Comparison of ENCODE assay signal across 14 cellular contexts in the genomic region with DNA sequence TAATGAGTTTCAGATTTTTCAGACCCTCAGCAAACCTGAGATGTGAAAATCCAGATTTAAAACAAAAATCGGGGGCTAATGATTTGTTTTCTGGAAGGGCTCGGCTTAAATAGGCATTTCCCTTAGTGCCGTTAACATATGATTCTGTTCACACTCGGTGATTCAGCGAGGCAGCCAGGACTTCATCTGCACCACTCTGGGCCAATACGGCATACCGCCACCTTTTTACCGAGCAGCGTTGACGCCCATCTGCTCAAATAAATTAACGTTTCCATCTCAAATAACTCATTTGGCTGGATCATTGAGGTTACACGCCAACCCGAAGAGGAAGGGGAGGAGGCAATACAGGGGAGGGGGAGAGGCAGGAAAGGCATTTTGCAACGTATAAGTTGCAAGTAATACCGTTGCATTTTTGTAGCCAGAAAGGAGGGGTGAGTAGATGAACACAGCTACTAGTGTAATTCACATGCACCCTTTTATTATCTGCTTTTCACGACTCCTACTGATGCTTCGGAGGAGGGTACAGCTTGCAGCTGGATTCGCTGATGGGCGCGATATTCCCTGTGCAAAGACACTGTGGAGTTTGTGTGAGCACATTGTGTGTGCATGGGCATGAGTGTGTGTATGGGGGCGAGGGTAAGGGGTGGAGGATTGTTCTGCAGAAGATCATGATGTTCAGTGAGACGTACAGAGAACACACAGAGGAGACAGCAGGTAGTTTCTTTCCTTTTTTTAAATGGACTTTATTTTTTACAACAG. TPM values are rescaled to one million over a fixed set of nuclear protein-coding genes. Genes with fewer than 3 reads are reported as not detected.
DNase-seq lines count a peak whose midpoint lies in the region; ATAC-seq and TF ChIP-seq lines count a peak whose summit lies in the region.
"Had no signal": no experiment of that assay in that cellular context is flagged by ENCODE, and none has a peak within 500 bp of the region (broad histone marks: within the 10 kb centered on the region; RNA-seq: fewer than 3 reads in every experiment).

No MANE protein-coding gene starts in this region.

- no peaks in the 10 kb centered on the region for H3K36me3 ChIP-seq in GM23248 (ENCODE audit: low read depth)
- no peaks in the 10 kb centered on the region for H3K36me3 ChIP-seq in left lung
- H3K36me3 ChIP-seq in esophagus muscularis mucosa = no peaks in the 10 kb centered on the region
- no peaks in the 10 kb centered on the region for H3K36me3 ChIP-seq in right lobe of liver

- ATAC-seq in WTC11 (no peak), left lung (peak; percentile 38), right lobe of liver (no peak)
- no peak for ATAC-seq in activated CD8-positive, alpha-beta T cell treated with anti-CD3 and anti-CD28 coated beads, Interleukin-2, amount 10 ng/mL, durations not matched to agents 7 days and 5 days
- ATAC-seq: mucosa of descending colon; stimulated activated naive CD8-positive, alpha-beta T cell treated with anti-CD3 and anti-CD28 coated beads, Interleukin-15, amount 100 ng/mL, for 72 hours had no signal

- H3K9me3 ChIP-seq in AG04450 (ENCODE audit: control insufficient read depth, insufficient read depth, low read length) (no peaks in the 10 kb centered on the region; the same call in 1 of the 2 replicates), GM23248 (ENCODE audit: low read depth) (no peaks in the 10 kb centered on the region), left lung (no peaks in the 10 kb centered on the region), esophagus muscularis mucosa (no peaks in the 10 kb centered on the region), right lobe of liver (no peaks in the 10 kb centered on the region)
- H3K9me3 ChIP-seq: mucosa of descending colon had no signal

- peaks cover 14% of the 10 kb centered on the region for H3K9me3 Mint-ChIP-seq in WTC11
- no peaks in the 10 kb centered on the region for H3K9me3 Mint-ChIP-seq in activated CD8-positive, alpha-beta T cell treated with anti-CD3 and anti-CD28 coated beads, Interleukin-2, amount 10 ng/mL, durations not matched to agents 7 days and 5 days (ENCODE audit: insufficient read depth)
- H3K9me3 Mint-ChIP-seq: activated T-helper 2 cell treated with anti-CD3 and anti-CD28 coated beads, Interferon-gamma antibody, Interleukin-2, Interleukin-4, amounts not matched to agents 10 μg/mL and 5 μg/mL and 100 μg/mL, durations not matched to agents 14 hours and 24 hours and 36 hours; stimulated activated naive CD8-positive, alpha-beta T cell treated with anti-CD3 and anti-CD28 coated beads, Interleukin-15, amount 100 ng/mL, for 72 hours had no signal

- intact Hi-C loops in left lung (cut with DNase I) = loop anchor here in 1 of 2 donors (10.0 kb wide), 1 partner anchor 460 kb away; no protein-coding TSS in a partner anchor
- intact Hi-C loops in esophagus muscularis mucosa (cut with DNase I) = loop anchor here (5.0 kb wide), 2 partner anchors 593 to 608 kb away; no protein-coding TSS in a partner anchor
- intact Hi-C loops in right lobe of liver (cut with DNase I) = loop anchor here in 1 of 2 donors (10.0 kb wide), 1 partner anchor 610 kb away; no protein-coding TSS in a partner anchor

- whole genome bisulfite sequencing in GM23248 (ENCODE audit: low coverage in 1 of 2, low lambda C conversion rate in 2 of 2, missing lambda C conversion rate in 2 of 2), 2 experiments = 5% methylated on average over 22 of the region's 22 CpGs
- WGBS in esophagus muscularis mucosa = 89% methylated on average over 22 of the region's 22 CpGs
- WGBS in right lobe of liver (ENCODE audit: insufficient coverage, low coverage, low lambda C conversion rate, missing lambda C conversion rate) = 78% methylated on average over 21 of the region's 22 CpGs

- DNase-seq in AG04450 (ENCODE audit: low read depth, low spot score) = no peak
- DNase-seq in GM23248 = peak; percentile 84
- no peak for DNase-seq in WTC11 (ENCODE audit: low spot score)
- no peak for DNase-seq in left lung
- no peak for DNase-seq in esophagus muscularis mucosa (ENCODE audit: extremely low spot score)
- DNase-seq in iPS-NIHi7 (ENCODE audit: extremely low spot score) = no peak
- no peak for DNase-seq in right lobe of liver
- no peak for DNase-seq in activated CD8-positive, alpha-beta T cell treated with anti-CD3 and anti-CD28 coated beads, Interleukin-2, amount 10 ng/mL, durations not matched to agents 7 days and 5 days
- DNase-seq: activated CD4-positive, alpha-beta T cell treated with anti-CD3 and anti-CD28 coated beads, Interleukin-2, amount 50 U/mL, for 1 hour; mucosa of descending colon; PC-9; stimulated activated naive CD8-positive, alpha-beta T cell treated with anti-CD3 and anti-CD28 coated beads, Interleukin-15, amount 100 ng/mL, for 72 hours had no signal

- H3K4me2 ChIP-seq in GM23248 (ENCODE audit: unreplicated experiment) = peak overlapping the region; percentile 89
- H3K4me2 ChIP-seq: PC-9 had no signal

- H3K36me3 Mint-ChIP-seq in WTC11 = peaks cover 12% of the 10 kb centered on the region
- no peaks in the 10 kb centered on the region for H3K36me3 Mint-ChIP-seq in activated CD8-positive, alpha-beta T cell treated with anti-CD3 and anti-CD28 coated beads, Interleukin-2, amount 10 ng/mL, durations not matched to agents 7 days and 5 days (ENCODE audit: low read depth)

- peak overlapping the region; percentile 68 for H2AFZ ChIP-seq in GM23248
- H2AFZ ChIP-seq: PC-9 had no signal

- TF ChIP-seq POLR2A in esophagus muscularis mucosa (IDR thresholded peaks at IDR 0.05; ENCODE audit: low read depth) = no peak
- no peak for TF ChIP-seq POLR2A in right lobe of liver (IDR thresholded peaks at IDR 0.05)

- H3K4me1 Mint-ChIP-seq in WTC11 = peaks cover 54% of the 10 kb centered on the region
- H3K4me1 Mint-ChIP-seq in activated CD8-positive, alpha-beta T cell treated with anti-CD3 and anti-CD28 coated beads, Interleukin-2, amount 10 ng/mL, durations not matched to agents 7 days and 5 days (ENCODE audit: low read depth) = peaks cover 15% of the 10 kb centered on the region

- H3K4me3 ChIP-seq in AG04450 (ENCODE audit: low read depth, low read length) (0 out of 2 replicates have a peak overlapping the region, but pooled peaks have one; percentile 17), GM23248 (peak overlapping the region; percentile 66), left lung (no peak overlapping the region), esophagus muscularis mucosa (peak overlapping the region in 1 of 4 donors; percentile 13), right lobe of liver (no peak overlapping the region)
- H3K4me3 ChIP-seq: mucosa of descending colon, PC-9 had no signal

- H3K79me2 ChIP-seq in GM23248 (ENCODE audit: insufficient read depth) = no peaks in the 10 kb centered on the region

- CTCF ChIA-PET in AG04450 (lab: Charles Lee) (interaction anchor here (0.7 kb wide), 1 partner anchor 277 kb away, joined by 3 read pairs; no protein-coding TSS in a partner anchor), WTC11 (lab: Charles Lee) (no interaction called here)
- CTCF ChIA-PET in activated CD8-positive, alpha-beta T cell treated with anti-CD3 and anti-CD28 coated beads, Interleukin-2, amount 10 ng/mL, durations not matched to agents 7 days and 5 days (lab: Charles Lee) = no interaction called here

- peaks cover 23% of the 10 kb centered on the region for H3F3A ChIP-seq in GM23248 (ENCODE audit: insufficient read depth)

- H3K27ac Mint-ChIP-seq in WTC11 = peak overlapping the region; percentile 20; the same call in 1 of the 2 replicates
- no peak overlapping the region for H3K27ac Mint-ChIP-seq in activated CD8-positive, alpha-beta T cell treated with anti-CD3 and anti-CD28 coated beads, Interleukin-2, amount 10 ng/mL, durations not matched to agents 7 days and 5 days
- H3K27ac Mint-ChIP-seq: activated T-helper 2 cell treated with anti-CD3 and anti-CD28 coated beads, Interferon-gamma antibody, Interleukin-2, Interleukin-4, amounts not matched to agents 10 μg/mL and 5 μg/mL and 100 μg/mL, durations not matched to agents 14 hours and 24 hours and 36 hours had no signal

- no peak for TF ChIP-seq CTCF in AG04450 (IDR thresholded peaks at IDR 0.05; ENCODE audit: low read depth, low read length)
- TF ChIP-seq CTCF in WTC11 (IDR thresholded peaks at IDR 0.05) = no peak
- TF ChIP-seq CTCF in left lung (IDR thresholded peaks at IDR 0.05) = no peak
- no peak for TF ChIP-seq CTCF in esophagus muscularis mucosa (IDR thresholded peaks at IDR 0.05)
- no peak for TF ChIP-seq CTCF in right lobe of liver (IDR thresholded peaks at IDR 0.05)

- no peak overlapping the region for H3K4me3 Mint-ChIP-seq in WTC11
- no peak overlapping the region for H3K4me3 Mint-ChIP-seq in activated CD8-positive, alpha-beta T cell treated with anti-CD3 and anti-CD28 coated beads, Interleukin-2, amount 10 ng/mL, durations not matched to agents 7 days and 5 days
- H3K4me3 Mint-ChIP-seq: stimulated activated naive CD8-positive, alpha-beta T cell treated with anti-CD3 and anti-CD28 coated beads, Interleukin-15, amount 100 ng/mL, for 72 hours had no signal

- H4K20me1 ChIP-seq in GM23248 (ENCODE audit: insufficient read depth) = no peaks in the 10 kb centered on the region

- H3K27ac ChIP-seq in AG04450 (ENCODE audit: low read depth, low read length) = no peak overlapping the region
- H3K27ac ChIP-seq in GM23248 = no peak overlapping the region
- no peak overlapping the region for H3K27ac ChIP-seq in left lung
- no peak overlapping the region for H3K27ac ChIP-seq in esophagus muscularis mucosa (replicated peaks in 1 of 4)
- no peak overlapping the region for H3K27ac ChIP-seq in right lobe of liver
- H3K27ac ChIP-seq: epithelial cell of prostate, PC-9 had no signal

- peak overlapping the region; percentile 50 for H3K9ac ChIP-seq in GM23248

- POLR2A ChIA-PET in AG04450 (lab: Yijun Ruan, JAX) = no interaction called here
- POLR2A ChIA-PET in WTC11 (lab: Charles Lee) = interaction anchor here (0.7 kb wide), 1 partner anchor 97 kb away, joined by 4 read pairs; no protein-coding TSS in a partner anchor
- POLR2A ChIA-PET in activated CD8-positive, alpha-beta T cell treated with anti-CD3 and anti-CD28 coated beads, Interleukin-2, amount 10 ng/mL, durations not matched to agents 7 days and 5 days (lab: Charles Lee) = no interaction called here

- no peaks in the 10 kb centered on the region for H3K27me3 ChIP-seq in AG04450 (ENCODE audit: control insufficient read depth, insufficient read depth, low read length)
- H3K27me3 ChIP-seq in GM23248 (replicated peaks; ENCODE audit: insufficient read depth) = no peaks in the 10 kb centered on the region
- H3K27me3 ChIP-seq in left lung = no peaks in the 10 kb centered on the region
- H3K27me3 ChIP-seq in esophagus muscularis mucosa = no peaks in the 10 kb centered on the region
- H3K27me3 ChIP-seq in right lobe of liver = no peaks in the 10 kb centered on the region

- no peaks in the 10 kb centered on the region for H3K9me2 ChIP-seq in GM23248 (ENCODE audit: insufficient read depth)

- no peak for TF ChIP-seq EP300 in esophagus muscularis mucosa (IDR thresholded peaks at IDR 0.05)

- peaks cover 2% of the 10 kb centered on the region; the same call in 1 of the 2 replicates for H3K27me3 Mint-ChIP-seq in WTC11 (ENCODE audit: low read depth)
- peaks cover 4% of the 10 kb centered on the region for H3K27me3 Mint-ChIP-seq in activated CD8-positive, alpha-beta T cell treated with anti-CD3 and anti-CD28 coated beads, Interleukin-2, amount 10 ng/mL, durations not matched to agents 7 days and 5 days (ENCODE audit: low read depth)
- H3K27me3 Mint-ChIP-seq: stimulated activated naive CD8-positive, alpha-beta T cell treated with anti-CD3 and anti-CD28 coated beads, Interleukin-15, amount 100 ng/mL, for 72 hours had no signal

- H3K4me1 ChIP-seq in GM23248 (ENCODE audit: insufficient read depth) (peaks cover 25% of the 10 kb centered on the region), left lung (peaks cover 8 to 34% of the 10 kb centered on the region in 2 donors), esophagus muscularis mucosa (peaks cover 7 to 28% (median 14%) of the 10 kb centered on the region in 4 donors), right lobe of liver (no peaks in the 10 kb centered on the region)

- in situ Hi-C loops in GM23248 (cut with MboI) = loop anchor here (25.0 kb wide), 1 partner anchor 593 kb away; no protein-coding TSS in a partner anchor

RNA-seq across cellular contexts. Expression of a gene that starts 45.9 kb away (rescaled TPM):
- polyA plus RNA-seq in AG04450 (2011; rRNA removed) = 3.1 and 3.8 TPM in 2 replicates
- polyA minus RNA-seq in AG04450 (2011; rRNA and poly(A)+ RNA removed) = 1.2 and 3.0 TPM in 2 replicates
- 0.32 and 0.63 TPM in 2 replicates for total RNA-seq in GM23248 (2014; rRNA removed; shearing (Covaris generic))
- polyA plus RNA-seq in GM23248 (2016; fragmentation: Nextera tagmentation; extraction: Ambion mirVana) = 8.4 and 9.0 TPM in 2 replicates
- 2.2 to 3.0 TPM (median 2.5 TPM) in 3 replicates for total RNA-seq in WTC11 (2021)
- 1 to 10 TPM in 1 of 2 donors, not detected in 1; 1.5 TPM for total RNA-seq in left lung
- 1 to 10 TPM in 2 of 4 donors, under 1 TPM in 1, not detected in 1; 0.83 to 3.0 (median 1.8) TPM for total RNA-seq in esophagus muscularis mucosa
- total RNA-seq in right lobe of liver = 1 to 10 TPM in 1 of 6 experiments, under 1 TPM in 2, not detected in 3; 0.59 to 1.0 (median 0.70) TPM
- total RNA-seq in activated CD8-positive, alpha-beta T cell treated with anti-CD3 and anti-CD28 coated beads, Interleukin-2, amount 10 ng/mL, durations not matched to agents 7 days and 5 days = 1 to 10 TPM; 1.3 to 1.7 TPM

Comparison
In these comparisons a context has a peak if more than half of its experiments do, and no peak if none do; other contexts are left out.
1. H3K4me3 ChIP-seq: peak in AG04450 (single experiment) and GM23248 (single experiment); none in left lung (0 of 2) and right lobe of liver (0 of 3).